ENCODE assay signal across 9 cellular contexts in genomic region chr12:96434107-96434506, GRCh38. TPM values are rescaled to one million over a fixed set of nuclear protein-coding genes. Genes with fewer than 3 reads are reported as not detected.
A peak's percentile ranks its signal among the peaks of the same experiment; 100 is the strongest.
DNase-seq lines count a peak whose midpoint lies in the region; ATAC-seq and TF ChIP-seq lines count a peak whose summit lies in the region.
"Had no signal": no experiment of that assay in that cellular context is flagged by ENCODE, and none has a peak within 500 bp of the region (broad histone marks: within the 10 kb centered on the region; RNA-seq: fewer than 3 reads in every experiment).

No MANE protein-coding gene starts in this region.

- no peak for TF ChIP-seq POLR2A in tibial nerve (IDR thresholded peaks at IDR 0.05)

- H3K27ac ChIP-seq in left lung, result peak overlapping the region in 1 of 2 donors; percentile 48
- no peak overlapping the region for H3K27ac ChIP-seq in tibial nerve

- H3K9me3 ChIP-seq in Loucy (ENCODE audit: insufficient read depth, low read depth, low read length) (no peaks in the 10 kb centered on the region), left lung (no peaks in the 10 kb centered on the region), tibial nerve (no peaks in the 10 kb centered on the region)
- H3K9me3 ChIP-seq: heart left ventricle had no signal

- H3K4me1 ChIP-seq in Loucy (ENCODE audit: insufficient read depth, low read length, poor library complexity, severe bottlenecking) (peaks cover 56% of the 10 kb centered on the region), left lung (peaks cover 5 to 7% of the 10 kb centered on the region in 2 donors), tibial nerve (no peaks in the 10 kb centered on the region)

- intact Hi-C loops in left cardiac atrium (cut with DNase I) (no loop called here), Right ventricle myocardium inferior (cut with DNase I) (no loop called here), left lung (cut with DNase I) (no loop called here)

- no peaks in the 10 kb centered on the region for H3K9me2 ChIP-seq in Loucy (replicated peaks; ENCODE audit: low read depth, low read length)

- ATAC-seq in left cardiac atrium, result peak; percentile 27 to 67
- no peak for ATAC-seq in Right ventricle myocardium inferior
- peak; percentile 83 for ATAC-seq in left lung

- H3K4me3 ChIP-seq in Loucy (ENCODE audit: low read length, poor library complexity, severe bottlenecking) (peak overlapping the region; percentile 63), left lung (no peak overlapping the region), tibial nerve (no peak overlapping the region)
- H3K4me3 ChIP-seq: heart left ventricle had no signal

- H3F3A ChIP-seq in Loucy (ENCODE audit: low read depth), result peaks cover 11% of the 10 kb centered on the region; the same call in 1 of the 2 replicates

- peak overlapping the region; percentile 65 for H3K9ac ChIP-seq in Loucy (ENCODE audit: low read depth, low read length, poor library complexity, severe bottlenecking)

- H2AFZ ChIP-seq in Loucy (ENCODE audit: low read length), result peak overlapping the region; percentile 18; the same call in 1 of the 2 replicates

- DNase-seq in left cardiac atrium (no peak), Right ventricle myocardium inferior (ENCODE audit: missing footprints) (no peak), activated T-cell treated with anti-CD3 and anti-CD28 coated beads for 1 hour (ENCODE audit: low read depth) (peak; percentile 42), left lung (no peak), tibial nerve (ENCODE audit: low spot score in 2 of 2) (no peak), HEK293T (ENCODE audit: extremely low spot score) (no peak), NCI-H2081 (lab: John Stamatoyannopoulos, UW) (no peak)
- DNase-seq: heart left ventricle had no signal

- POLR2A ChIA-PET in HEK293T (lab: Yijun Ruan, JAX), result no interaction called here

- no peaks in the 10 kb centered on the region for H3K27me3 ChIP-seq in Loucy (ENCODE audit: insufficient read depth, low read length, poor library complexity, severe bottlenecking)
- H3K27me3 ChIP-seq in left lung, result no peaks in the 10 kb centered on the region
- H3K27me3 ChIP-seq in tibial nerve, result no peaks in the 10 kb centered on the region
- H3K27me3 ChIP-seq: heart left ventricle had no signal

- 26 to 39% methylated on average over 6 of the region's 6 CpGs for WGBS in tibial nerve, 2 donors

- no peaks in the 10 kb centered on the region for H4K20me1 ChIP-seq in Loucy (ENCODE audit: insufficient read depth, low read length, poor library complexity, severe bottlenecking)

- H3K36me3 ChIP-seq in Loucy (ENCODE audit: insufficient read depth, low read length) (no peaks in the 10 kb centered on the region), left lung (no peaks in the 10 kb centered on the region), tibial nerve (no peaks in the 10 kb centered on the region)
- H3K36me3 ChIP-seq: heart left ventricle had no signal

- CTCF ChIA-PET in HEK293T (lab: Yijun Ruan, JAX), result interaction anchor here (0.6 kb wide), 1 partner anchor 436 kb away, joined by 4 read pairs; no protein-coding TSS in a partner anchor

- no peak for TF ChIP-seq EP300 in tibial nerve (IDR thresholded peaks at IDR 0.05)

- TF ChIP-seq CTCF in Loucy (conservative IDR thresholded peaks at IDR 0.05; ENCODE audit: low read length) (no peak), left lung (IDR thresholded peaks at IDR 0.05) (no peak), tibial nerve (IDR thresholded peaks at IDR 0.05) (no peak)

- H3K79me2 ChIP-seq in Loucy (ENCODE audit: insufficient read depth, low read length), result no peaks in the 10 kb centered on the region

- H3K4me2 ChIP-seq in Loucy (ENCODE audit: low read depth, low read length, poor library complexity, severe bottlenecking), result peak overlapping the region; percentile 74

TF ChIP-seq in HEK293T, 16 proteins besides CTCF, POLR2A, EP300 and RAD21:
- TF ChIP-seq BHLHE40 (IDR thresholded peaks at IDR 0.05; ENCODE audit: borderline replicate concordance) (no peak), L3MBTL2 (conservative IDR thresholded peaks at IDR 0.05) (no peak), SUZ12 (IDR thresholded peaks at IDR 0.05) (no peak), ELF4 (IDR thresholded peaks at IDR 0.05) (no peak), FOXA1 (IDR thresholded peaks at IDR 0.05) (no peak), FOXM1 (IDR thresholded peaks at IDR 0.05; ENCODE audit: borderline replicate concordance) (no peak), TARDBP (IDR thresholded peaks at IDR 0.05) (no peak), LEF1 (IDR thresholded peaks at IDR 0.05; ENCODE audit: borderline replicate concordance) (no peak), HDGF (IDR thresholded peaks at IDR 0.05; ENCODE audit: borderline replicate concordance) (no peak), NFRKB (IDR thresholded peaks at IDR 0.05) (no peak), CTBP1 (IDR thresholded peaks at IDR 0.05; ENCODE audit: borderline replicate concordance) (no peak), FOXK2 (IDR thresholded peaks at IDR 0.05) (no peak), ZNF384 (IDR thresholded peaks at IDR 0.05) (no peak), ARNT (IDR thresholded peaks at IDR 0.05) (no peak), PKNOX1 (IDR thresholded peaks at IDR 0.05) (no peak), SP1 (IDR thresholded peaks at IDR 0.05) (no peak)

RNA-seq across cellular contexts. Expression of gene CDK17, which starts 33.9 kb away (rescaled TPM):
- total RNA-seq in left cardiac atrium (10 to 100 TPM; 17.0 to 35.6 TPM), Right ventricle myocardium inferior (16.0 TPM), left lung (10 to 100 TPM; 32.1 to 36.4 TPM), tibial nerve (10 to 100 TPM; 65.1 to 89.4 (median 71.2) TPM)

RNA-seq across cellular contexts. Expression of gene CFAP54, which starts 55.3 kb away (rescaled TPM):
- total RNA-seq in left cardiac atrium, result under 1 TPM; 0.38 to 0.97 TPM
- 0.22 TPM for total RNA-seq in Right ventricle myocardium inferior
- total RNA-seq in left lung, result 1 to 10 TPM; 1.1 to 3.2 TPM
- 1 to 10 TPM in 3 of 4 donors, under 1 TPM in 1; 0.87 to 6.7 (median 2.1) TPM for total RNA-seq in tibial nerve
